ENCODE assay signal across 8 cellular contexts in the genomic region with DNA sequence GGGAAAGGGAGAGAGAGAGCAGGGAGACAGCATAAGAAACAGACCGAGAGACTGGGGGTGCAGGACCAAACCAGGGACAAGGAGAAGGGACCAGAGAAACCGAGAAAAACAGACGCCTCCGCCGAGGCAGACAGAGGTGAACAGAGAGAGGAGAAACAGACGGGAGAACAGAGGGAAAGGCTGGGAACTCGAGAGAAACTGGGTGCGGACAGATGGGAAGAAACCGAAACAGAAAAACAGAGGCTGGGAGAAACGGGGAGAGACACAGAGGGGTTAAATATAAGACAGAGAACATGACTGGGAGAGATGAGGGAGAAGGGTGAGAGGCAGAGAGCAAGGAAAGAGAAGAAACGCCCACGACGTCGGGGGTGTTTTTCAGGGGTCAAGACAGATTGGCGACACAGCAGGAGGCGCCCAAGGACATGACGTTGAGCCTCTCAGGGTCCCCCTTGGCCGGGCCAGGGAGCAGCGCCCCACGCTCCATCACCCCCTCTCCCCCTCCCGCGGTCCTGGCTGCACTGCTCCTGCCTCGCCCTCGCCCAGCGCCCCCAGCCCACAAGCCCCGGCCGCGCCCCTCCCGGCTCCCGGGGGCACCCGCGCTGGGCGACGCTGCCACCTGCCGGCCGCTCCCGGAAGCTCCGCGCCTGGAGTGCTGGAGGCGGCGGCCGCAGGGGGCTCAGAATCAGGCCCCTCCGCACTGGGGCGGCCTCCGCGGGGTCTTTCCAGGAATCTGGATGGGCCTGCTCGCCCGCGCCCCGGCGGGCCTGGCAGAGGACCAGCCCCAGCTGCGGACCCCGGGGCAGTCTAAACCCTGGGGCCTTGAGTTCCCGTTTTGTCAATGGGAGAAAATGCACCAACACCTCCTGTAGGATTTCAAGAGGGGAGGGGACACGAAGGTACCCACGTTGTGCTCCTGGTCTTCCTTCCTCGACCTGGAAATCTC. TPM values are rescaled to one million over a fixed set of nuclear protein-coding genes. Genes with fewer than 3 reads are reported as not detected.
A peak's percentile ranks its signal among the peaks of the same experiment; 100 is the strongest.
DNase-seq lines count a peak whose midpoint lies in the region; ATAC-seq, FAIRE-seq and TF ChIP-seq lines count a peak whose summit lies in the region.

No MANE protein-coding gene starts in this region.

- H3K27ac ChIP-seq in A549: peak overlapping the region; percentile 77 to 91
- H3K27ac ChIP-seq in RWPE2 (ENCODE audit: poor library complexity, severe bottlenecking): no peak overlapping the region
- H3K27ac ChIP-seq in vagina: peak overlapping the region; percentile 93

- TF ChIP-seq POLR2A in A549 (IDR thresholded peaks at IDR 0.05; ENCODE audit: low read length) (no peak), vagina (IDR thresholded peaks at IDR 0.05) (no peak)

- no peak for FAIRE-seq in A549 (lab: Jason Lieb, UNC)

- CTCF ChIA-PET in A549 (lab: Yijun Ruan, JAX): interaction anchor here (0.6 to 41.2 kb wide), 27 partner anchors 11 to 162 kb away, joined by 3 to 1256 read pairs (median 4); a partner anchor contains a TSS

- ATAC-seq in A549 (peak; percentile 48 to 71; a peak in 5 of 6 replicates), RWPE2 (ENCODE audit: low read depth) (peak; percentile 39; the same call in 2 of the 3 replicates)

- H3K9me3 ChIP-seq in A549 (no peaks in the 10 kb centered on the region), RWPE2 (ENCODE audit: severe bottlenecking) (no peaks in the 10 kb centered on the region), vagina (no peaks in the 10 kb centered on the region)

- POLR2A ChIA-PET in A549 (lab: Yijun Ruan, JAX): interaction anchor here (2.1 to 2.6 kb wide), 2 partner anchors 16 to 72 kb away, joined by 12 to 24 read pairs; a partner anchor contains a TSS

- peak; percentile 48 to 73 for DNase-seq in A549 (ENCODE audit: low read depth in 1 of 2, low spot score in 1 of 2)
- peak; percentile 60 for DNase-seq in GM19240 (ENCODE audit: insufficient read length, low spot score)
- peak; percentile 50 for DNase-seq in RWPE2 (ENCODE audit: low spot score)
- peak; percentile 62 for DNase-seq in activated naive CD4-positive, alpha-beta T cell treated with anti-CD3 and anti-CD28 coated beads, Interleukin-2, amount 50 U/mL, for 16 hours
- peak; percentile 85 for DNase-seq in cardiac septum (ENCODE audit: low spot score)
- peak; percentile 88 for DNase-seq in posterior vena cava (ENCODE audit: low spot score)
- no peak for DNase-seq in vagina (ENCODE audit: extremely low spot score in 2 of 2)
- no peak for DNase-seq in NK-92 treated with Interleukin-12 subunit alpha and Interleukin-12 subunit beta, amount 100 ng/mL, for 24 hours (lab: John Stamatoyannopoulos, UW)

- no peaks in the 10 kb centered on the region for H3K36me3 ChIP-seq in RWPE2 (ENCODE audit: low read depth)
- no peaks in the 10 kb centered on the region for H3K36me3 ChIP-seq in vagina

- 5% methylated on average over 34 of the region's 57 CpGs for WGBS in A549 (ENCODE audit: missing lambda C conversion rate)

- peak overlapping the region; percentile 94 for H3K4me2 ChIP-seq in A549

- peaks cover 53% of the 10 kb centered on the region for H3K4me1 ChIP-seq in A549
- peaks cover 16% of the 10 kb centered on the region for H3K4me1 ChIP-seq in RWPE2 (ENCODE audit: insufficient read depth, poor library complexity, severe bottlenecking)
- peaks cover 52% of the 10 kb centered on the region for H3K4me1 ChIP-seq in vagina

- H3K4me3 ChIP-seq in A549 (peak overlapping the region; percentile 51), RWPE2 (ENCODE audit: severe bottlenecking) (peak overlapping the region; percentile 34), vagina (peak overlapping the region; percentile 54 to 72)

- H3K27me3 ChIP-seq in RWPE2 (ENCODE audit: insufficient read depth, poor library complexity, severe bottlenecking) (no peaks in the 10 kb centered on the region), vagina (no peaks in the 10 kb centered on the region)

- TF ChIP-seq CTCF in A549 (IDR thresholded peaks at IDR 0.05) (peak; percentile 100), RWPE2 (IDR thresholded peaks at IDR 0.05; ENCODE audit: poor library complexity, severe bottlenecking) (peak; percentile 97), vagina (IDR thresholded peaks at IDR 0.05) (peak; percentile 83 to 99 (median 93))

- peak; percentile 70 to 98 for TF ChIP-seq RAD21 in A549 (conservative IDR thresholded peaks at IDR 0.05 in 1 of 2, IDR thresholded peaks at IDR 0.05 in 1 of 2)

- intact Hi-C loops in cardiac septum (cut with DNase I): loop anchor here (1.0 to 2.0 kb wide), 2 partner anchors 24 to 72 kb away; a partner anchor contains a TSS
- intact Hi-C loops in posterior vena cava (cut with DNase I): loop anchor here in 1 of 2 donors (2.0 kb wide), 1 partner anchor 72 kb away; a partner anchor contains a TSS
- intact Hi-C loops in vagina (cut with DNase I): loop anchor here (1.0 kb wide), 1 partner anchor 73 kb away; no protein-coding TSS in a partner anchor

- no peak for TF ChIP-seq EP300 in A549 (IDR thresholded peaks at IDR 0.05)

TF ChIP-seq in A549, 52 proteins besides CTCF, POLR2A, EP300 and RAD21 (continues in another document):
- TF ChIP-seq HEYL (CRISPR knock-in tag; IDR thresholded peaks at IDR 0.05) (no peak), CEBPB (IDR thresholded peaks at IDR 0.05) (no peak), PHF8 (IDR thresholded peaks at IDR 0.05; ENCODE audit: borderline replicate concordance, low read depth) (peak; percentile 38; the same call in 1 of the 2 replicates), BHLHE40 (IDR thresholded peaks at IDR 0.05; ENCODE audit: low read depth, low read length) (no peak), POLR2AphosphoS2 (conservative IDR thresholded peaks at IDR 0.05; ENCODE audit: low read length) (no peak), SMC3 (IDR thresholded peaks at IDR 0.05) (peak; percentile 100), CBX2 (IDR thresholded peaks at IDR 0.05; ENCODE audit: borderline replicate concordance, low read depth) (no peak), HOXB13 (CRISPR knock-in tag; IDR thresholded peaks at IDR 0.05; ENCODE audit: low read depth) (no peak), RARB (CRISPR knock-in tag; IDR thresholded peaks at IDR 0.05) (no peak), KDM1A (IDR thresholded peaks at IDR 0.05; ENCODE audit: low read depth) (no peak), RCOR1 (IDR thresholded peaks at IDR 0.05; ENCODE audit: low read depth, low read length) (no peak), KDM5A (IDR thresholded peaks at IDR 0.05) (peak; percentile 77; the same call in 1 of the 2 replicates), EHF (CRISPR knock-in tag; IDR thresholded peaks at IDR 0.05) (no peak), EHMT2 (IDR thresholded peaks at IDR 0.05; ENCODE audit: low read depth) (no peak), JUN (IDR thresholded peaks at IDR 0.05) (peak in 1 of 2 experiments; percentile 32; a peak in 2 of 5 replicates), NFE2L2 (conservative IDR thresholded peaks at IDR 0.05; ENCODE audit: low read length) (no peak), HDAC2 (IDR thresholded peaks at IDR 0.05) (no peak), NPAS2 (CRISPR knock-in tag; IDR thresholded peaks at IDR 0.05; ENCODE audit: borderline replicate concordance) (no peak), MYC (IDR thresholded peaks at IDR 0.05; ENCODE audit: borderline replicate concordance, low read length) (no peak), CBX8 (IDR thresholded peaks at IDR 0.05) (no peak)
- TF ChIP-seq, protein P1, sequence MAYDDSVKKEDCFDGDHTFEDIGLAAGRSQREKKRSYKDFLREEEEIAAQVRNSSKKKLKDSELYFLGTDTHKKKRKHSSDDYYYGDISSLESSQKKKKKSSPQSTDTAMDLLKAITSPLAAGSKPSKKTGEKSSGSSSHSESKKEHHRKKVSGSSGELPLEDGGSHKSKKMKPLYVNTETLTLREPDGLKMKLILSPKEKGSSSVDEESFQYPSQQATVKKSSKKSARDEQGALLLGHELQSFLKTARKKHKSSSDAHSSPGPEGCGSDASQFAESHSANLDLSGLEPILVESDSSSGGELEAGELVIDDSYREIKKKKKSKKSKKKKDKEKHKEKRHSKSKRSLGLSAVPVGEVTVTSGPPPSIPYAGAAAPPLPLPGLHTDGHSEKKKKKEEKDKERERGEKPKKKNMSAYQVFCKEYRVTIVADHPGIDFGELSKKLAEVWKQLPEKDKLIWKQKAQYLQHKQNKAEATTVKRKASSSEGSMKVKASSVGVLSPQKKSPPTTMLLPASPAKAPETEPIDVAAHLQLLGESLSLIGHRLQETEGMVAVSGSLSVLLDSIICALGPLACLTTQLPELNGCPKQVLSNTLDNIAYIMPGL (CRISPR knock-in tag; IDR thresholded peaks at IDR 0.05; ENCODE audit: borderline replicate concordance): no peak
- TF ChIP-seq, protein P2, sequence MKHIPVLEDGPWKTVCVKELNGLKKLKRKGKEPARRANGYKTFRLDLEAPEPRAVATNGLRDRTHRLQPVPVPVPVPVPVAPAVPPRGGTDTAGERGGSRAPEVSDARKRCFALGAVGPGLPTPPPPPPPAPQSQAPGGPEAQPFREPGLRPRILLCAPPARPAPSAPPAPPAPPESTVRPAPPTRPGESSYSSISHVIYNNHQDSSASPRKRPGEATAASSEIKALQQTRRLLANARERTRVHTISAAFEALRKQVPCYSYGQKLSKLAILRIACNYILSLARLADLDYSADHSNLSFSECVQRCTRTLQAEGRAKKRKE (CRISPR knock-in tag; IDR thresholded peaks at IDR 0.05; ENCODE audit: low read depth): no peak
- TF ChIP-seq, protein P3, sequence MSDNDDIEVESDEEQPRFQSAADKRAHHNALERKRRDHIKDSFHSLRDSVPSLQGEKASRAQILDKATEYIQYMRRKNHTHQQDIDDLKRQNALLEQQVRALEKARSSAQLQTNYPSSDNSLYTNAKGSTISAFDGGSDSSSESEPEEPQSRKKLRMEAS (IDR thresholded peaks at IDR 0.05): peak; percentile 46; the same call in 1 of the 2 replicates
- TF ChIP-seq, protein P4, sequence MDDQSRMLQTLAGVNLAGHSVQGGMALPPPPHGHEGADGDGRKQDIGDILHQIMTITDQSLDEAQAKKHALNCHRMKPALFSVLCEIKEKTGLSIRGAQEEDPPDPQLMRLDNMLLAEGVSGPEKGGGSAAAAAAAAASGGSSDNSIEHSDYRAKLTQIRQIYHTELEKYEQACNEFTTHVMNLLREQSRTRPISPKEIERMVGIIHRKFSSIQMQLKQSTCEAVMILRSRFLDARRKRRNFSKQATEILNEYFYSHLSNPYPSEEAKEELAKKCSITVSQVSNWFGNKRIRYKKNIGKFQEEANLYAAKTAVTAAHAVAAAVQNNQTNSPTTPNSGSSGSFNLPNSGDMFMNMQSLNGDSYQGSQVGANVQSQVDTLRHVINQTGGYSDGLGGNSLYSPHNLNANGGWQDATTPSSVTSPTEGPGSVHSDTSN (IDR thresholded peaks at IDR 0.05): no peak

RNA-seq across cellular contexts. Expression of a gene that starts 1.3 kb away (rescaled TPM):
- 10.3 and 11.9 TPM in 2 replicates for polyA plus RNA-seq in A549 (2011; rRNA removed)
- polyA plus RNA-seq in A549 (2012; cell fraction: cytosol; rRNA removed): 14.4 and 16.7 TPM in 2 replicates
- 17.9 and 18.6 TPM in 2 replicates for polyA plus RNA-seq in A549 (2012; cell fraction: nucleus; rRNA removed)
- polyA plus RNA-seq in A549 (2017; fragmentation: RNase III; extraction: RNeasy Plus Mini Kit Qiagen cat#74134 plus additional on column Dnase treatment): 22.7 to 27.5 TPM (median 25.1 TPM) in 3 replicates
- 11.4 and 13.0 TPM in 2 replicates for polyA minus RNA-seq in A549 (2011; rRNA and poly(A)+ RNA removed)
- not detected for total RNA-seq in cardiac septum
- under 1 TPM; 0.33 to 0.60 TPM for total RNA-seq in posterior vena cava
- 0.74 TPM for total RNA-seq in vagina

Comparison
In these comparisons a context has a peak if more than half of its experiments do, and no peak if none do; other contexts are left out.
1. DNase-seq: peak in A549 (2 of 2), GM19240 (single experiment), RWPE2 (single experiment), activated naive CD4-positive, alpha-beta T cell treated with anti-CD3 and anti-CD28 coated beads, Interleukin-2, amount 50 U/mL, for 16 hours (single experiment), cardiac septum (single experiment) and posterior vena cava (single experiment); none in vagina (0 of 2) and NK-92 treated with Interleukin-12 subunit alpha and Interleukin-12 subunit beta, amount 100 ng/mL, for 24 hours (single experiment).
2. Peak in every context shown above with its lines, with median percentiles within 50 percentile points of each other: H3K4me3 ChIP-seq and CTCF ChIP-seq.